Comparison of ENCODE assay signal across 13 cellular contexts in genomic region chr17:29347831-29348281, GRCh38. TPM values are rescaled to one million over a fixed set of nuclear protein-coding genes. Genes with fewer than 3 reads are reported as not detected.
DNase-seq lines count a peak whose midpoint lies in the region; ATAC-seq, FAIRE-seq and TF ChIP-seq lines count a peak whose summit lies in the region.
"Had no signal": no experiment of that assay in that cellular context is flagged by ENCODE, and none has a peak within 500 bp of the region (broad histone marks: within the 10 kb centered on the region; RNA-seq: fewer than 3 reads in every experiment).

No MANE protein-coding gene starts in this region.

- no peaks in the 10 kb centered on the region for H3K4me1 ChIP-seq in fibroblast of lung (ENCODE audit: control insufficient read depth, extremely low read depth, insufficient read depth, low read length)

- H3K36me3 ChIP-seq in fibroblast of lung (ENCODE audit: control insufficient read depth, insufficient read depth, low read length) = no peaks in the 10 kb centered on the region
- H3K36me3 ChIP-seq: SJCRH30 had no signal

- ATAC-seq in GM18505 (IDR thresholded peaks at IDR 0.05; ENCODE audit: unreplicated experiment) = no peak
- ATAC-seq in HG02852 (IDR thresholded peaks at IDR 0.05; ENCODE audit: unreplicated experiment) = no peak

- TF ChIP-seq CTCF in fibroblast of lung (conservative IDR thresholded peaks at IDR 0.05 in 1 of 2, IDR thresholded peaks at IDR 0.05 in 1 of 2; ENCODE audit: low read depth in 1 of 2, low read length in 2 of 2) = no peak

- no peaks in the 10 kb centered on the region for H3K9me3 ChIP-seq in fibroblast of lung (ENCODE audit: control insufficient read depth, insufficient read depth, low read depth, low read length)
- H3K9me3 ChIP-seq: SJCRH30 had no signal

- no peaks in the 10 kb centered on the region for H4K20me1 ChIP-seq in fibroblast of lung (ENCODE audit: control insufficient read depth, extremely low read depth, insufficient read depth, low read length)

- no peak for TF ChIP-seq POLR2A in GM18505 (IDR thresholded peaks at IDR 0.05; ENCODE audit: borderline replicate concordance, extremely low read depth, insufficient read depth, insufficient read length)
- no peak for TF ChIP-seq POLR2A in GM12891 (IDR thresholded peaks at IDR 0.05; ENCODE audit: low read depth, low read length)

- no peaks in the 10 kb centered on the region for H3K79me2 ChIP-seq in fibroblast of lung (ENCODE audit: control insufficient read depth, insufficient read depth, low read length)

- no peak for FAIRE-seq in GM12891 (lab: Jason Lieb, UNC)
- FAIRE-seq: D721Med, small intestine had no signal

- H3K27ac ChIP-seq in fibroblast of lung (ENCODE audit: insufficient read depth, low read length) = no peak overlapping the region
- H3K27ac ChIP-seq: SJCRH30 had no signal

- peak overlapping the region in 1 of 4 experiments; percentile 3 for H3K4me3 ChIP-seq in fibroblast of lung (replicated peaks in 1 of 4; ENCODE audit: control extremely low read depth in 1 of 4, insufficient read depth in 1 of 4, low read depth in 3 of 4, low read length in 4 of 4)
- H3K4me3 ChIP-seq: SJCRH30 had no signal

- DNase-seq in GM04504 (ENCODE audit: low read depth) (peak; percentile 29), OCI-M1 (lab: John Stamatoyannopoulos, UW) (peak; percentile 95), fibroblast of lung (ENCODE audit: low read depth in 2 of 2) (peak; percentile 13 to 51), stromal cell of bone marrow (ENCODE audit: low read depth) (peak; percentile 31), GM12891 (ENCODE audit: insufficient read length, low spot score) (no peak)
- DNase-seq: activated naive CD4-positive, alpha-beta T cell treated with anti-CD3 and anti-CD28 coated beads, Interleukin-2, amount 50 U/mL, for 16 hours; caudate nucleus; NCI-H2081; SJCRH30; small intestine had no signal

- no peak overlapping the region for H3K9ac ChIP-seq in fibroblast of lung (ENCODE audit: insufficient read depth, low read length)

- no peak overlapping the region for H3K4me2 ChIP-seq in fibroblast of lung (ENCODE audit: extremely low read depth, insufficient read depth, low read length)

- H2AFZ ChIP-seq in fibroblast of lung (ENCODE audit: low read length) = no peak overlapping the region

- H3K27me3 ChIP-seq in fibroblast of lung (ENCODE audit: control insufficient read depth, insufficient read depth, low read length) = peaks cover 7% of the 10 kb centered on the region
- H3K27me3 ChIP-seq: SJCRH30 had no signal

TF ChIP-seq in GM12891, 5 proteins besides CTCF, POLR2A, EP300 and RAD21:
- TF ChIP-seq POLR2AphosphoS5 (IDR thresholded peaks at IDR 0.05; ENCODE audit: low read depth, low read length) = no peak
- TF ChIP-seq TAF1 (IDR thresholded peaks at IDR 0.05; ENCODE audit: low read depth, low read length) = no peak
- TF ChIP-seq SPI1 (IDR thresholded peaks at IDR 0.05; ENCODE audit: low read depth, low read length) = no peak
- no peak for TF ChIP-seq PAX5 (IDR thresholded peaks at IDR 0.05; ENCODE audit: insufficient read depth, low read length, severe bottlenecking)
- TF ChIP-seq POU2F2 (IDR thresholded peaks at IDR 0.05; ENCODE audit: low read depth, low read length) = no peak

RNA-seq across cellular contexts. Expression of gene TAOK1, which starts 42.3 kb away (rescaled TPM):
- total RNA-seq in fibroblast of lung = 50.6 and 62.8 TPM in 2 replicates
- 29.4 and 35.1 TPM in 2 replicates for polyA plus RNA-seq in fibroblast of lung
- polyA plus RNA-seq in fibroblast of lung (2012) = 18.1 and 25.4 TPM in 2 replicates
- 24.0 and 29.7 TPM in 2 replicates for polyA minus RNA-seq in fibroblast of lung (ENCODE audit: low replicate concordance)
- polyA plus RNA-seq in GM12891 (2012; ENCODE audit: low read depth, missing spikeins) = 5.6 TPM

RNA-seq across cellular contexts. Expression of gene NUFIP2, which starts 53.9 kb away (rescaled TPM):
- 33.2 and 35.4 TPM in 2 replicates for total RNA-seq in fibroblast of lung
- polyA plus RNA-seq in fibroblast of lung = 11.0 and 12.3 TPM in 2 replicates
- polyA plus RNA-seq in fibroblast of lung (2012) = 16.7 and 20.7 TPM in 2 replicates
- polyA minus RNA-seq in fibroblast of lung (ENCODE audit: low replicate concordance) = 7.2 and 7.4 TPM in 2 replicates
- polyA plus RNA-seq in GM12891 (2012; ENCODE audit: low read depth, missing spikeins) = 12.3 TPM
